In the genomic region with DNA sequence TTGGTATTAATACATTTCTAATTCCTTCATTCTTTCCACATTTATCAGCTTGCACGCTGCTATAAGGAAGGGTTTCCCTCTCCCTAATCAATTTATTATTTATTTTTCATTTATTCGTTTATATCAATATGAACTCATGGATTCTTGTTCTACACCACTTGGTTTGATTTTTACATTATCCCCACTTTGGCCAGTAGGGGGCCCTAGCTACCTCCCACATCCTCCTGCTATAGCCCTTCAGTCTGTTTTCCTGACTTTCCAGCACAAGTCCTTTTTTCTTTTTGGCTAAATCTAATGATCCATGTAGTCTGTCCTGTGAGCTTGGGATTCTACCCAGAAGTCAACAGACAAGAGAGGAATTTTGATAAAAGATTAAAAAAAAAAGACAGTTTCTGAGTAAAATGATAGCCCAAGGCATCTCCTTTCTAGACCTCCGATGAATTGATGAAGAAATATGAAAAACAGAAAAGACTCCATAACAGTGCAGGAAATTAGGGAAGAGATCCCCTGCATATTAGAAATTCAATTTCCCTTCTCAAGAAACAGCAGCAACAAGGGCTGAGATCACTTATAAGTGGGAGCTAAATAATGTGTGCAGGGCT, we compare ENCODE assay signal across 8 cellular contexts. TPM values are rescaled to one million over a fixed set of nuclear protein-coding genes. Genes with fewer than 3 reads are reported as not detected.
A peak's percentile ranks its signal among the peaks of the same experiment; 100 is the strongest.
DNase-seq lines count a peak whose midpoint lies in the region; ATAC-seq and TF ChIP-seq lines count a peak whose summit lies in the region.

No MANE protein-coding gene starts in this region.

- H3K27ac Mint-ChIP-seq in CD14-positive monocyte, result peak overlapping the region in 2 of 7 donors; percentile 36 to 40
- no peak overlapping the region for H3K27ac Mint-ChIP-seq in naive thymus-derived CD4-positive, alpha-beta T cell

- H3K9me2 ChIP-seq in OCI-LY1 (ENCODE audit: low read depth, low read length), result no peaks in the 10 kb centered on the region

- intact Hi-C loops in CD14-positive monocyte (cut with micrococcal nuclease), result loop anchor here in 1 of 2 donors (10.0 kb wide), 1 partner anchor 47 kb away; no protein-coding TSS in a partner anchor
- intact Hi-C loops in naive thymus-derived CD4-positive, alpha-beta T cell (cut with micrococcal nuclease), result no loop called here

- peaks cover 0 to 2% (median 0%) of the 10 kb centered on the region in 3 donors for H3K27me3 Mint-ChIP-seq in CD14-positive monocyte (ENCODE audit: low read depth in 3 of 3)
- peaks cover 0 to 16% (median 7%) of the 10 kb centered on the region in 5 donors for H3K27me3 Mint-ChIP-seq in naive thymus-derived CD4-positive, alpha-beta T cell

- no peak overlapping the region for H3K9ac ChIP-seq in OCI-LY1 (ENCODE audit: low read length)

- H4K20me1 ChIP-seq in OCI-LY1 (ENCODE audit: insufficient read depth, low read length), result no peaks in the 10 kb centered on the region

- H3K9me3 Mint-ChIP-seq in CD14-positive monocyte, result no peaks in the 10 kb centered on the region
- no peaks in the 10 kb centered on the region for H3K9me3 Mint-ChIP-seq in naive thymus-derived CD4-positive, alpha-beta T cell

- H3K4me3 ChIP-seq in GM06990 (replicated peaks; ENCODE audit: low read depth, low read length) (no peak overlapping the region), OCI-LY1 (ENCODE audit: low read depth, low read length, poor library complexity, severe bottlenecking) (no peak overlapping the region)
- no peak overlapping the region for H3K4me3 ChIP-seq in naive thymus-derived CD4-positive, alpha-beta T cell (ENCODE audit: low read length)

- TF ChIP-seq CTCF in CD14-positive monocyte (IDR thresholded peaks at IDR 0.05) (peak; percentile 96), GM06990 (IDR thresholded peaks at IDR 0.05; ENCODE audit: insufficient read depth, low read length, poor library complexity, severe bottlenecking) (peak; percentile 86), OCI-LY1 (IDR thresholded peaks at IDR 0.05; ENCODE audit: low read length) (peak; percentile 80)

- no peaks in the 10 kb centered on the region for H3F3A ChIP-seq in OCI-LY1 (ENCODE audit: insufficient read depth, low read length)

- H3K9me3 ChIP-seq in OCI-LY1 (ENCODE audit: low read length), result no peaks in the 10 kb centered on the region
- no peaks in the 10 kb centered on the region for H3K9me3 ChIP-seq in naive thymus-derived CD4-positive, alpha-beta T cell (ENCODE audit: control insufficient read depth in 2 of 3, low read length in 3 of 3)

- H3K27me3 ChIP-seq in GM06990 (replicated peaks; ENCODE audit: control insufficient read depth, insufficient read depth, low read length) (no peaks in the 10 kb centered on the region), OCI-LY1 (ENCODE audit: insufficient read depth, low read length) (no peaks in the 10 kb centered on the region)
- no peaks in the 10 kb centered on the region for H3K27me3 ChIP-seq in naive thymus-derived CD4-positive, alpha-beta T cell (ENCODE audit: control insufficient read depth in 2 of 2, insufficient read depth in 2 of 2, low read length in 2 of 2)

- no peak overlapping the region for H3K27ac ChIP-seq in OCI-LY1 (ENCODE audit: low read depth, low read length, poor library complexity, severe bottlenecking)
- H3K27ac ChIP-seq in naive thymus-derived CD4-positive, alpha-beta T cell (ENCODE audit: low read depth, low read length), result no peak overlapping the region

- H3K36me3 Mint-ChIP-seq in CD14-positive monocyte, result no peaks in the 10 kb centered on the region
- no peaks in the 10 kb centered on the region for H3K36me3 Mint-ChIP-seq in naive thymus-derived CD4-positive, alpha-beta T cell

- peaks cover 14% of the 10 kb centered on the region for H3K4me1 ChIP-seq in OCI-LY1 (ENCODE audit: insufficient read depth, low read length, severe bottlenecking)
- no peaks in the 10 kb centered on the region for H3K4me1 ChIP-seq in naive thymus-derived CD4-positive, alpha-beta T cell (ENCODE audit: control insufficient read depth in 2 of 2, insufficient read depth in 2 of 2, low read length in 2 of 2)

- no peak overlapping the region for H3K4me3 Mint-ChIP-seq in CD14-positive monocyte
- no peak overlapping the region for H3K4me3 Mint-ChIP-seq in naive thymus-derived CD4-positive, alpha-beta T cell

- CTCF ChIA-PET in naive thymus-derived CD4-positive, alpha-beta T cell (lab: Charles Lee), result interaction anchor here (0.6 to 3.1 kb wide), 7 partner anchors 9 to 583 kb away, joined by 3 to 20 read pairs (median 3); no protein-coding TSS in a partner anchor

- ATAC-seq in naive thymus-derived CD4-positive, alpha-beta T cell, result peak; percentile 54
- ATAC-seq in HG02981 (IDR thresholded peaks at IDR 0.05; ENCODE audit: unreplicated experiment), result no peak
- no peak for ATAC-seq in HG03139 (IDR thresholded peaks at IDR 0.05; ENCODE audit: unreplicated experiment)

- no peaks in the 10 kb centered on the region for H3K36me3 ChIP-seq in GM06990 (ENCODE audit: control insufficient read depth, insufficient read depth, low read length)
- no peaks in the 10 kb centered on the region for H3K36me3 ChIP-seq in OCI-LY1 (ENCODE audit: insufficient read depth, low read length)
- no peaks in the 10 kb centered on the region for H3K36me3 ChIP-seq in naive thymus-derived CD4-positive, alpha-beta T cell (ENCODE audit: control insufficient read depth in 2 of 3, insufficient read depth in 3 of 3, low read length in 3 of 3)

- DNase-seq in CD14-positive monocyte (ENCODE audit: low spot score) (no peak), GM06990 (ENCODE audit: extremely low read depth, insufficient read length) (no peak), NCI-H774 (lab: John Stamatoyannopoulos, UW) (no peak)
- peak; percentile 7 for DNase-seq in effector CD4-positive, alpha-beta T cell
- peak in 5 of 9 donors; percentile 5 to 32 (median 27) for DNase-seq in naive thymus-derived CD4-positive, alpha-beta T cell

- H3K79me2 ChIP-seq in OCI-LY1 (ENCODE audit: insufficient read depth, low read length), result no peaks in the 10 kb centered on the region

- no peak overlapping the region for H2AFZ ChIP-seq in OCI-LY1 (ENCODE audit: low read length)

- no peak overlapping the region for H3K4me2 ChIP-seq in OCI-LY1 (ENCODE audit: low read length)

- H3K4me1 Mint-ChIP-seq in CD14-positive monocyte, result peaks cover 26% of the 10 kb centered on the region
- peaks cover 0 to 5% (median 4%) of the 10 kb centered on the region in 7 donors for H3K4me1 Mint-ChIP-seq in naive thymus-derived CD4-positive, alpha-beta T cell

- POLR2A ChIA-PET in naive thymus-derived CD4-positive, alpha-beta T cell (lab: Charles Lee), result interaction anchor here (0.7 kb wide), 1 partner anchor 103 kb away, joined by 5 read pairs; no protein-coding TSS in a partner anchor

RNA-seq across cellular contexts. Expression of a gene that starts 47.7 kb away (rescaled TPM):
- polyA plus RNA-seq in CD14-positive monocyte, result not detected
- not detected for total RNA-seq in naive thymus-derived CD4-positive, alpha-beta T cell
- not detected for polyA plus RNA-seq in naive thymus-derived CD4-positive, alpha-beta T cell

Comparison
In these comparisons a context has a peak if more than half of its experiments do, and no peak if none do; other contexts are left out.
1. DNase-seq: peak in effector CD4-positive, alpha-beta T cell (single experiment) and naive thymus-derived CD4-positive, alpha-beta T cell (5 of 9); none in CD14-positive monocyte (single experiment), GM06990 (single experiment) and NCI-H774 (single experiment).
2. Peak in every context shown above with its lines, with median percentiles within 50 percentile points of each other: CTCF ChIP-seq.